In genomic region chr3:126692858-126693257, GRCh38 we compare ENCODE assay signal across 22 cellular contexts. TPM values are rescaled to one million over a fixed set of nuclear protein-coding genes. Genes with fewer than 3 reads are reported as not detected.
DNase-seq lines count a peak whose midpoint lies in the region; ATAC-seq and TF ChIP-seq lines count a peak whose summit lies in the region.
"Had no signal": no experiment of that assay in that cellular context is flagged by ENCODE, and none has a peak within 500 bp of the region (broad histone marks: within the 10 kb centered on the region; RNA-seq: fewer than 3 reads in every experiment).

No MANE protein-coding gene starts in this region.

- TF ChIP-seq CTCF in activated CD8-positive, alpha-beta T cell treated with anti-CD3 and anti-CD28 coated beads for 36 hours (IDR thresholded peaks at IDR 0.05): no peak
- TF ChIP-seq CTCF in WTC11 (IDR thresholded peaks at IDR 0.05) (no peak), colonic mucosa (IDR thresholded peaks at IDR 0.05) (no peak), MCF 10A (IDR thresholded peaks at IDR 0.05; ENCODE audit: unreplicated experiment) (no peak)

- no peak overlapping the region for H3K27ac Mint-ChIP-seq in activated CD8-positive, alpha-beta T cell treated with anti-CD3 and anti-CD28 coated beads, Interleukin-2, amount 10 ng/mL, durations not matched to agents 7 days and 5 days
- H3K27ac Mint-ChIP-seq in activated CD8-positive, alpha-beta T cell treated with anti-CD3 and anti-CD28 coated beads for 36 hours: no peak overlapping the region
- no peak overlapping the region for H3K27ac Mint-ChIP-seq in WTC11
- H3K27ac Mint-ChIP-seq in MCF 10A (ENCODE audit: low read depth, unreplicated experiment): no peak overlapping the region
- H3K27ac Mint-ChIP-seq: HFFc6 had no signal

- DNase-seq in activated CD8-positive, alpha-beta T cell treated with anti-CD3 and anti-CD28 coated beads, Interleukin-2, amount 10 ng/mL, durations not matched to agents 7 days and 5 days: peak; percentile 6
- no peak for DNase-seq in activated CD8-positive, alpha-beta T cell treated with anti-CD3 and anti-CD28 coated beads for 36 hours
- DNase-seq in WTC11 (ENCODE audit: low spot score) (no peak), mesendoderm (peak; percentile 28), colonic mucosa (no peak), MCF 10A (ENCODE audit: unreplicated experiment) (no peak)
- DNase-seq in stimulated activated CD4-positive, alpha-beta T cell treated with anti-CD3 and anti-CD28 coated beads, Interleukin-2, amount 100 ng/mL, for 48 hours: no peak
- DNase-seq: 8988T, DMS53, GDM1, HFFc6, KG1, MV-4-11, NCI-H1105 treated with DMSO at 0.1 percent for 48 hours, NCI-H1694 treated with DMSO at 0.1 percent for 48 hours, NCI-H2081 treated with DMSO at 0.1 percent for 48 hours, NCI-H2171 treated with DMSO at 0.1 percent for 48 hours, NCI-H526, OCI-M1, Right ventricle myocardium superior had no signal

- no peak overlapping the region for H3K9ac ChIP-seq in mesendoderm (ENCODE audit: low read length)
- H3K9ac ChIP-seq in colonic mucosa (ENCODE audit: low read depth in 2 of 2, low read length in 2 of 2): no peak overlapping the region

- no peak overlapping the region for H3K4me2 ChIP-seq in mesendoderm (ENCODE audit: low read length)

- H3K36me3 ChIP-seq in mesendoderm (ENCODE audit: control insufficient read depth, insufficient read depth, low read length) (no peaks in the 10 kb centered on the region), colonic mucosa (no peaks in the 10 kb centered on the region)

- H3K27me3 ChIP-seq in mesendoderm (ENCODE audit: insufficient read depth, low read length, poor library complexity) (no peaks in the 10 kb centered on the region), colonic mucosa (no peaks in the 10 kb centered on the region)

- H3K36me3 Mint-ChIP-seq in activated CD8-positive, alpha-beta T cell treated with anti-CD3 and anti-CD28 coated beads, Interleukin-2, amount 10 ng/mL, durations not matched to agents 7 days and 5 days (ENCODE audit: low read depth): no peaks in the 10 kb centered on the region
- H3K36me3 Mint-ChIP-seq in activated CD8-positive, alpha-beta T cell treated with anti-CD3 and anti-CD28 coated beads for 36 hours (ENCODE audit: low read depth): no peaks in the 10 kb centered on the region
- H3K36me3 Mint-ChIP-seq in WTC11: no peaks in the 10 kb centered on the region
- no peaks in the 10 kb centered on the region for H3K36me3 Mint-ChIP-seq in MCF 10A (ENCODE audit: insufficient read depth, unreplicated experiment)

- no peak overlapping the region for H2BK120ac ChIP-seq in mesendoderm (ENCODE audit: low read depth, low read length)

- H2AK5ac ChIP-seq in mesendoderm (ENCODE audit: low read length): no peak overlapping the region

- H4K8ac ChIP-seq in mesendoderm (ENCODE audit: low read depth, low read length): no peak overlapping the region

- no peak for ATAC-seq in activated CD8-positive, alpha-beta T cell treated with anti-CD3 and anti-CD28 coated beads, Interleukin-2, amount 10 ng/mL, durations not matched to agents 7 days and 5 days
- no peak for ATAC-seq in activated CD8-positive, alpha-beta T cell treated with anti-CD3 and anti-CD28 coated beads for 36 hours
- peak; percentile 41; the same call in 1 of the 2 replicates for ATAC-seq in WTC11
- ATAC-seq in activated CD4-positive, CD25-positive, alpha-beta regulatory T cell treated with anti-CD3 and anti-CD28 coated beads, Interleukin-2, amount 50 U/mL, for 24 hours: no peak

- intact Hi-C loops in activated CD8-positive, alpha-beta T cell treated with anti-CD3 and anti-CD28 coated beads for 36 hours (cut with micrococcal nuclease): no loop called here
- intact Hi-C loops in colonic mucosa (cut with DNase I): no loop called here
- intact Hi-C loops in MCF 10A (cut with micrococcal nuclease): no loop called here

- no CpG with 5 or more reads among the region's 5 CpGs for WGBS in mesendoderm (ENCODE audit: extremely low coverage, insufficient coverage, low lambda C conversion rate)

- H3K27ac ChIP-seq in mesendoderm (ENCODE audit: low read depth, low read length) (no peak overlapping the region), colonic mucosa (no peak overlapping the region)
- H3K27ac ChIP-seq: SK-N-MC had no signal

- no peak overlapping the region for H3K4me3 Mint-ChIP-seq in activated CD8-positive, alpha-beta T cell treated with anti-CD3 and anti-CD28 coated beads, Interleukin-2, amount 10 ng/mL, durations not matched to agents 7 days and 5 days
- H3K4me3 Mint-ChIP-seq in activated CD8-positive, alpha-beta T cell treated with anti-CD3 and anti-CD28 coated beads for 36 hours: no peak overlapping the region
- H3K4me3 Mint-ChIP-seq in WTC11 (no peak overlapping the region), MCF 10A (ENCODE audit: unreplicated experiment) (no peak overlapping the region)
- H3K4me3 Mint-ChIP-seq: HFFc6 had no signal

- H3K27me3 Mint-ChIP-seq in activated CD8-positive, alpha-beta T cell treated with anti-CD3 and anti-CD28 coated beads, Interleukin-2, amount 10 ng/mL, durations not matched to agents 7 days and 5 days (ENCODE audit: low read depth): peaks cover 57% of the 10 kb centered on the region
- peaks cover 39% of the 10 kb centered on the region for H3K27me3 Mint-ChIP-seq in activated CD8-positive, alpha-beta T cell treated with anti-CD3 and anti-CD28 coated beads for 36 hours
- H3K27me3 Mint-ChIP-seq in WTC11 (ENCODE audit: low read depth): no peaks in the 10 kb centered on the region
- H3K27me3 Mint-ChIP-seq in MCF 10A (ENCODE audit: insufficient read depth, unreplicated experiment): peaks cover 56% of the 10 kb centered on the region

- H3K4me1 ChIP-seq in mesendoderm (ENCODE audit: control insufficient read depth, low read depth, low read length) (no peaks in the 10 kb centered on the region), colonic mucosa (no peaks in the 10 kb centered on the region)

- no peaks in the 10 kb centered on the region for H3K4me1 Mint-ChIP-seq in activated CD8-positive, alpha-beta T cell treated with anti-CD3 and anti-CD28 coated beads, Interleukin-2, amount 10 ng/mL, durations not matched to agents 7 days and 5 days (ENCODE audit: low read depth)
- no peaks in the 10 kb centered on the region for H3K4me1 Mint-ChIP-seq in activated CD8-positive, alpha-beta T cell treated with anti-CD3 and anti-CD28 coated beads for 36 hours (ENCODE audit: low read depth)
- H3K4me1 Mint-ChIP-seq in WTC11: peaks cover 7% of the 10 kb centered on the region
- no peaks in the 10 kb centered on the region for H3K4me1 Mint-ChIP-seq in MCF 10A (ENCODE audit: insufficient read depth, unreplicated experiment)

- no peak overlapping the region for H2BK5ac ChIP-seq in mesendoderm (ENCODE audit: low read length)

- H2BK15ac ChIP-seq in mesendoderm (replicated peaks; ENCODE audit: low read depth): no peak overlapping the region

- no peak overlapping the region for H3K18ac ChIP-seq in mesendoderm (ENCODE audit: low read length)

- no peaks in the 10 kb centered on the region for H3K79me2 ChIP-seq in mesendoderm (ENCODE audit: control insufficient read depth, insufficient read depth, low read length)

- H4K5ac ChIP-seq in mesendoderm (ENCODE audit: low read length): no peak overlapping the region

- no peaks in the 10 kb centered on the region for H3K9me3 ChIP-seq in colonic mucosa

- no peak overlapping the region for H3K23ac ChIP-seq in mesendoderm (ENCODE audit: low read length)

- H3K56ac ChIP-seq in mesendoderm (ENCODE audit: low read length): no peak overlapping the region

- H3K9me3 Mint-ChIP-seq in activated CD8-positive, alpha-beta T cell treated with anti-CD3 and anti-CD28 coated beads, Interleukin-2, amount 10 ng/mL, durations not matched to agents 7 days and 5 days (ENCODE audit: insufficient read depth): no peaks in the 10 kb centered on the region
- H3K9me3 Mint-ChIP-seq in activated CD8-positive, alpha-beta T cell treated with anti-CD3 and anti-CD28 coated beads for 36 hours: no peaks in the 10 kb centered on the region
- H3K9me3 Mint-ChIP-seq in WTC11 (peaks cover 4% of the 10 kb centered on the region), MCF 10A (ENCODE audit: unreplicated experiment) (no peaks in the 10 kb centered on the region)
- H3K9me3 Mint-ChIP-seq: HFFc6 had no signal

- H3K4me3 ChIP-seq in mesendoderm (ENCODE audit: low read length): no peak overlapping the region
- no peak overlapping the region for H3K4me3 ChIP-seq in colonic mucosa
- H3K4me3 ChIP-seq: SK-N-MC had no signal

- H3K79me1 ChIP-seq in mesendoderm (ENCODE audit: low read length): no peaks in the 10 kb centered on the region

- CTCF ChIA-PET in activated CD8-positive, alpha-beta T cell treated with anti-CD3 and anti-CD28 coated beads, Interleukin-2, amount 10 ng/mL, durations not matched to agents 7 days and 5 days (lab: Charles Lee): no interaction called here
- CTCF ChIA-PET in activated CD8-positive, alpha-beta T cell treated with anti-CD3 and anti-CD28 coated beads for 36 hours (lab: Charles Lee): interaction anchor here (1.2 to 1.7 kb wide), 3 partner anchors 12 to 23 kb away, joined by 3 to 4 read pairs (median 4); no protein-coding TSS in a partner anchor
- CTCF ChIA-PET in WTC11 (lab: Charles Lee) (interaction anchor here (0.7 to 1.3 kb wide), 4 partner anchors 12 to 541 kb away, joined by 3 to 7 read pairs (median 3); no protein-coding TSS in a partner anchor), MCF 10A (lab: Yijun Ruan, JAX) (interaction anchor here (0.6 to 1.7 kb wide), 5 partner anchors 22 to 852 kb away, joined by 3 to 5 read pairs (median 3); no protein-coding TSS in a partner anchor)

- POLR2A ChIA-PET in activated CD8-positive, alpha-beta T cell treated with anti-CD3 and anti-CD28 coated beads, Interleukin-2, amount 10 ng/mL, durations not matched to agents 7 days and 5 days (lab: Charles Lee): no interaction called here
- POLR2A ChIA-PET in activated CD8-positive, alpha-beta T cell treated with anti-CD3 and anti-CD28 coated beads for 36 hours (lab: Charles Lee): no interaction called here
- POLR2A ChIA-PET in WTC11 (lab: Charles Lee): no interaction called here
- POLR2A ChIA-PET in MCF 10A (lab: Yijun Ruan, JAX): interaction anchor here (0.7 kb wide), 1 partner anchor 13 kb away, joined by 3 read pairs; no protein-coding TSS in a partner anchor

- no peak overlapping the region for H3K4ac ChIP-seq in mesendoderm (ENCODE audit: low read depth, low read length)

- no TSS peak for BruUV-seq in MCF 10A (replicated peaks; lab: Mats Ljungman, UMichigan)

RNA-seq across cellular contexts. Expression of gene CHCHD6, which starts 11.2 kb away (rescaled TPM):
- 1 to 10 TPM; 5.1 to 6.2 TPM for total RNA-seq in activated CD8-positive, alpha-beta T cell treated with anti-CD3 and anti-CD28 coated beads, Interleukin-2, amount 10 ng/mL, durations not matched to agents 7 days and 5 days
- 10 to 100 TPM; 16.6 to 21.2 TPM for total RNA-seq in activated CD8-positive, alpha-beta T cell treated with anti-CD3 and anti-CD28 coated beads for 36 hours
- total RNA-seq in WTC11 (2021) (40.9 to 54.7 TPM (median 50.7 TPM) in 3 replicates), colonic mucosa (10 to 100 TPM in 1 of 2 donors, 1 to 10 TPM in 1; 9.3 to 13.2 TPM), MCF 10A (2022) (28.7 and 29.6 TPM in 2 replicates)
- 19.3 TPM for polyA plus RNA-seq in mesendoderm (2013, experiment 1 of 2)
- polyA plus RNA-seq in mesendoderm (2013, experiment 2 of 2): 20.7 TPM

RNA-seq across cellular contexts. Expression of gene TXNRD3, which starts 37.9 kb away (rescaled TPM):
- total RNA-seq in activated CD8-positive, alpha-beta T cell treated with anti-CD3 and anti-CD28 coated beads, Interleukin-2, amount 10 ng/mL, durations not matched to agents 7 days and 5 days: 1 to 10 TPM; 1.0 to 1.3 TPM
- 1 to 10 TPM; 4.5 to 5.0 TPM for total RNA-seq in activated CD8-positive, alpha-beta T cell treated with anti-CD3 and anti-CD28 coated beads for 36 hours
- total RNA-seq in WTC11 (2021) (6.8 to 7.0 TPM (median 6.9 TPM) in 3 replicates), colonic mucosa (1 to 10 TPM; 3.6 to 7.5 TPM), MCF 10A (2022) (10.0 and 12.9 TPM in 2 replicates)
- 2.3 TPM for polyA plus RNA-seq in mesendoderm (2013, experiment 1 of 2)
- 2.6 TPM for polyA plus RNA-seq in mesendoderm (2013, experiment 2 of 2)

Comparison
In these comparisons a context has a peak if more than half of its experiments do, and no peak if none do; other contexts are left out.
1. DNase-seq: peak in activated CD8-positive, alpha-beta T cell treated with anti-CD3 and anti-CD28 coated beads, Interleukin-2, amount 10 ng/mL, durations not matched to agents 7 days and 5 days (single experiment) and mesendoderm (single experiment); none in activated CD8-positive, alpha-beta T cell treated with anti-CD3 and anti-CD28 coated beads for 36 hours (single experiment), WTC11 (single experiment), colonic mucosa (single experiment), MCF 10A (single experiment) and stimulated activated CD4-positive, alpha-beta T cell treated with anti-CD3 and anti-CD28 coated beads, Interleukin-2, amount 100 ng/mL, for 48 hours (0 of 2).